In genomic region chr5:10396552-10396951, GRCh38 we compare ENCODE assay signal across 31 cellular contexts. TPM values are rescaled to one million over a fixed set of nuclear protein-coding genes. Genes with fewer than 3 reads are reported as not detected.
"Had no signal": no experiment of that assay in that cellular context is flagged by ENCODE, and none has a peak within 500 bp of the region (broad histone marks: within the 10 kb centered on the region; RNA-seq: fewer than 3 reads in every experiment).

No MANE protein-coding gene starts in this region.

- FAIRE-seq: astrocyte, colon, endometrium, small intestine had no signal

- H3K27me3 ChIP-seq: brain microvascular endothelial cell, esophagus squamous epithelium, neutrophil, sigmoid colon, uterus had no signal

- ATAC-seq: activated CD8-positive, alpha-beta memory T cell treated with anti-CD3 and anti-CD28 coated beads, Interleukin-2, amount 10 ng/mL, durations not matched to agents 7 days and 5 days; activated CD8-positive, alpha-beta T cell treated with anti-CD3 and anti-CD28 coated beads, Interleukin-2, amount 10 ng/mL, durations not matched to agents 7 days and 5 days; left lobe of liver; lower lobe of right lung; stimulated activated effector memory CD8-positive, alpha-beta T cell treated with anti-CD3 and anti-CD28 coated beads, Interleukin-12 subunit alpha, Interleukin-12 subunit beta, amount 100 ng/mL, for 72 hours had no signal

- H3K27ac ChIP-seq: brain microvascular endothelial cell, epithelial cell of prostate, esophagus squamous epithelium, lower lobe of right lung, neutrophil, sigmoid colon, thoracic aorta, uterus had no signal

- H3K4me3 ChIP-seq: esophagus squamous epithelium, lower lobe of right lung, sigmoid colon, thoracic aorta, uterus had no signal

- H3K4me1 ChIP-seq: esophagus squamous epithelium, uterus had no signal

- H3K36me3 ChIP-seq: uterus had no signal

- DNase-seq: activated CD4-positive, alpha-beta T cell treated with anti-CD3 and anti-CD28 coated beads, Interleukin-2, amount 50 U/mL, for 1 hour; activated CD4-positive, CD25-positive, alpha-beta regulatory T cell treated with anti-CD3 and anti-CD28 coated beads, Interleukin-2, amount 50 U/mL, for 72 hours; activated CD8-positive, alpha-beta memory T cell treated with anti-CD3 and anti-CD28 coated beads, Interleukin-2, amount 10 ng/mL, durations not matched to agents 7 days and 5 days; activated CD8-positive, alpha-beta T cell treated with anti-CD3 and anti-CD28 coated beads, Interleukin-2, amount 10 ng/mL, durations not matched to agents 7 days and 5 days; activated effector memory CD4-positive, alpha-beta T cell treated with Interleukin-2 at 50 U/mL for 16 hours; activated naive CD4-positive, alpha-beta T cell treated with anti-CD3 and anti-CD28 coated beads for 36 hours; activated naive CD8-positive, alpha-beta T cell treated with anti-CD3 and anti-CD28 coated beads, Interleukin-2, amount 10 ng/mL, durations not matched to agents 7 days and 5 days; amniotic stem cell; brain microvascular endothelial cell; central memory CD4-positive, alpha-beta T cell; effector CD8-positive, alpha-beta T cell; esophagus squamous epithelium; foreskin melanocyte; kidney glomerular epithelial cell; lower lobe of right lung; nephron progenitor cell; retina; sigmoid colon; small intestine; stimulated activated CD4-positive, alpha-beta T cell treated with anti-CD3 and anti-CD28 coated beads, Interleukin-4, amount 100 ng/mL, for 24 hours; T-helper 2 cell; uterus had no signal

- H3K9me3 ChIP-seq: esophagus squamous epithelium, lower lobe of right lung, neutrophil, sigmoid colon, thoracic aorta, uterus had no signal

RNA-seq across cellular contexts. Expression of gene ROPN1L, which starts 45.1 kb away (rescaled TPM):
- total RNA-seq: activated naive CD4-positive, alpha-beta T cell treated with anti-CD3 and anti-CD28 coated beads for 36 hours; osteocyte; thoracic aorta had no signal
